Comparison of ENCODE assay signal across 16 cellular contexts in genomic region chr4:173478884-173479283, GRCh38. TPM values are rescaled to one million over a fixed set of nuclear protein-coding genes. Genes with fewer than 3 reads are reported as not detected.
"Had no signal": no experiment of that assay in that cellular context is flagged by ENCODE, and none has a peak within 500 bp of the region (broad histone marks: within the 10 kb centered on the region; RNA-seq: fewer than 3 reads in every experiment).

No MANE protein-coding gene starts in this region.

- H3K4me3 Mint-ChIP-seq: activated T-helper 17 cell treated with anti-CD3 and anti-CD28 coated beads, Interleukin-2, amount 50 U/mL, for 72 hours had no signal

- H3K27ac ChIP-seq: upper lobe of left lung had no signal

- H3K9me3 ChIP-seq: upper lobe of left lung had no signal

- H3K4me3 ChIP-seq: coronary artery, upper lobe of left lung had no signal

- H3K4me1 Mint-ChIP-seq: activated T-helper 17 cell treated with anti-CD3 and anti-CD28 coated beads, Interleukin-2, amount 50 U/mL, for 72 hours had no signal

- H3K9me3 Mint-ChIP-seq: activated T-helper 17 cell treated with anti-CD3 and anti-CD28 coated beads, Interleukin-2, amount 50 U/mL, for 72 hours had no signal

- H3K36me3 ChIP-seq: upper lobe of left lung had no signal

- H3K4me1 ChIP-seq: upper lobe of left lung had no signal

- DNase-seq: activated CD4-positive, alpha-beta T cell treated with anti-CD3 and anti-CD28 coated beads, Interleukin-2, amount 50 U/mL, for 48 hours; activated CD4-positive, CD25-positive, alpha-beta regulatory T cell treated with anti-CD3 and anti-CD28 coated beads, Interleukin-2, amount 50 U/mL, for 72 hours; activated naive CD4-positive, alpha-beta T cell treated with Interleukin-2 at 50 U/mL for 16 hours; caudate nucleus; mesendoderm; stimulated activated CD4-positive, alpha-beta T cell treated with anti-CD3 and anti-CD28 coated beads, Interleukin-15, amount 100 ng/mL, for 24 hours; stimulated activated CD4-positive, alpha-beta T cell treated with anti-CD3 and anti-CD28 coated beads, Interleukin-4, amount 100 ng/mL, for 1 hour; stimulated activated naive CD4-positive, alpha-beta T cell; upper lobe of left lung had no signal

- H3K27ac Mint-ChIP-seq: activated T-helper 17 cell treated with anti-CD3 and anti-CD28 coated beads, Interleukin-2, amount 50 U/mL, for 72 hours had no signal

- ATAC-seq: activated T-helper 17 cell treated with anti-CD3 and anti-CD28 coated beads, Interleukin-2, amount 50 U/mL, for 72 hours; esophagus mucosa had no signal

- H3K27me3 ChIP-seq: upper lobe of left lung had no signal

RNA-seq across cellular contexts. Expression of gene HAND2, which starts 51.1 kb away (rescaled TPM):
- total RNA-seq: activated T-helper 17 cell treated with anti-CD3 and anti-CD28 coated beads, Interleukin-2, amount 50 U/mL, for 72 hours; kidney epithelial cell; osteocyte; T-helper 1 cell treated with Interleukin-12 subunit alpha and Interleukin-12 subunit beta and Interleukin-4 antibody, amounts not matched to agents 30 ng/mL and 1 ng/mL, for 36 hours had no signal
- polyA plus RNA-seq: neural cell had no signal
